In genomic region chr6:30722280-30723112, GRCh38 we compare ENCODE assay signal across 8 cellular contexts. TPM values are rescaled to one million over a fixed set of nuclear protein-coding genes. Genes with fewer than 3 reads are reported as not detected.
A peak's percentile ranks its signal among the peaks of the same experiment; 100 is the strongest.
DNase-seq lines count a peak whose midpoint lies in the region; ATAC-seq and TF ChIP-seq lines count a peak whose summit lies in the region.

No MANE protein-coding gene starts in this region.

- no peaks in the 10 kb centered on the region for H3K27me3 ChIP-seq in endocrine pancreas (ENCODE audit: control insufficient read depth, insufficient read depth, low read length)
- no peaks in the 10 kb centered on the region for H3K27me3 ChIP-seq in mesendoderm (ENCODE audit: insufficient read depth, low read length, poor library complexity)

- H4K5ac ChIP-seq in mesendoderm (ENCODE audit: low read length) = no peak overlapping the region

- H4K8ac ChIP-seq in mesendoderm (ENCODE audit: low read depth, low read length) = no peak overlapping the region

- peak overlapping the region; percentile 98 for H3K56ac ChIP-seq in mesendoderm (ENCODE audit: low read length)

- no peaks in the 10 kb centered on the region for H3K9me3 ChIP-seq in endocrine pancreas (ENCODE audit: control insufficient read depth, low read length)

- no peak overlapping the region for H3K4ac ChIP-seq in mesendoderm (ENCODE audit: low read depth, low read length)

- H3K36me3 ChIP-seq in endocrine pancreas (ENCODE audit: control insufficient read depth, insufficient read depth, low read length) = no peaks in the 10 kb centered on the region
- H3K36me3 ChIP-seq in mesendoderm (ENCODE audit: control insufficient read depth, insufficient read depth, low read length) = peaks cover 19% of the 10 kb centered on the region

- TF ChIP-seq CTCF in HFF-Myc (IDR thresholded peaks at IDR 0.05; ENCODE audit: low read depth, low read length, missing control alignments) = peak; percentile 92

- no CpG with 5 or more reads among the region's 27 CpGs for WGBS in mesendoderm (ENCODE audit: extremely low coverage, insufficient coverage, low lambda C conversion rate)

- H3K79me2 ChIP-seq in mesendoderm (ENCODE audit: control insufficient read depth, insufficient read depth, low read length) = peaks cover 37% of the 10 kb centered on the region

- H3K4me3 ChIP-seq in HFF-Myc (replicated peaks; ENCODE audit: low read depth, low read length) (peak overlapping the region; percentile 98), endocrine pancreas (ENCODE audit: control insufficient read depth, insufficient read depth, low read length) (peak overlapping the region; percentile 1), mesendoderm (ENCODE audit: low read length) (peak overlapping the region; percentile 95)

- peak overlapping the region; percentile 25 for H3K27ac ChIP-seq in mesendoderm (ENCODE audit: low read depth, low read length)

- no peaks in the 10 kb centered on the region for H3K79me1 ChIP-seq in mesendoderm (ENCODE audit: low read length)

- H2BK120ac ChIP-seq in mesendoderm (ENCODE audit: low read depth, low read length) = no peak overlapping the region

- H3K4me1 ChIP-seq in endocrine pancreas (ENCODE audit: control insufficient read depth, insufficient read depth, low read length) = no peaks in the 10 kb centered on the region
- no peaks in the 10 kb centered on the region for H3K4me1 ChIP-seq in mesendoderm (ENCODE audit: control insufficient read depth, low read depth, low read length)

- H3K18ac ChIP-seq in mesendoderm (ENCODE audit: low read length) = no peak overlapping the region

- no peak overlapping the region for H2BK15ac ChIP-seq in mesendoderm (replicated peaks; ENCODE audit: low read depth)

- H3K4me2 ChIP-seq in mesendoderm (ENCODE audit: low read length) = peak overlapping the region; percentile 78

- peak overlapping the region; percentile 19 for H3K9ac ChIP-seq in endocrine pancreas (ENCODE audit: control insufficient read depth, insufficient read depth, low read length)
- H3K9ac ChIP-seq in mesendoderm (ENCODE audit: low read length) = peak overlapping the region; percentile 99

- DNase-seq in CD1c-positive myeloid dendritic cell (ENCODE audit: extremely low spot score) (peak; percentile 91), HFF-Myc (ENCODE audit: extremely low read depth, low read depth) (no peak), NOMO-1 (lab: John Stamatoyannopoulos, UW; ENCODE audit: unreplicated experiment in 2 of 2) (peak; percentile 59 to 67), mesendoderm (peak; percentile 80)
- DNase-seq in activated CD8-positive, alpha-beta memory T cell treated with anti-CD3 and anti-CD28 coated beads, Interleukin-2, amount 50 U/mL, for 24 hours (ENCODE audit: extremely low read depth) = peak; percentile 68
- DNase-seq in stimulated activated CD8-positive, alpha-beta memory T cell treated with anti-CD3 and anti-CD28 coated beads, Interleukin-15, amount 100 ng/mL, for 4 hours (ENCODE audit: low read depth in 2 of 2) = peak; percentile 63 to 67

- no peak for ATAC-seq in GM19397 (IDR thresholded peaks at IDR 0.05; ENCODE audit: unreplicated experiment)

- H2AK5ac ChIP-seq in mesendoderm (ENCODE audit: low read length) = no peak overlapping the region

- H3K23ac ChIP-seq in mesendoderm (ENCODE audit: low read length) = no peak overlapping the region

- no peak overlapping the region for H2BK5ac ChIP-seq in mesendoderm (ENCODE audit: low read length)

RNA-seq across cellular contexts. Expression of gene TUBB, which starts 2.3 kb away (rescaled TPM):
- 1,956 TPM for polyA plus RNA-seq in mesendoderm (2013, experiment 1 of 2)
- 1,954 TPM for polyA plus RNA-seq in mesendoderm (2013, experiment 2 of 2)

RNA-seq across cellular contexts. Expression of gene MDC1, which starts 5.4 kb away (rescaled TPM):
- 30.4 TPM for polyA plus RNA-seq in mesendoderm (2013, experiment 1 of 2)
- polyA plus RNA-seq in mesendoderm (2013, experiment 2 of 2) = 29.4 TPM

RNA-seq across cellular contexts. Expression of gene FLOT1, which starts 20.0 kb away (rescaled TPM):
- 70.7 TPM for polyA plus RNA-seq in mesendoderm (2013, experiment 1 of 2)
- polyA plus RNA-seq in mesendoderm (2013, experiment 2 of 2) = 68.2 TPM

RNA-seq across cellular contexts. Expression of gene IER3, which starts 21.9 kb away (rescaled TPM):
- 285 TPM for polyA plus RNA-seq in mesendoderm (2013, experiment 1 of 2)
- 254 TPM for polyA plus RNA-seq in mesendoderm (2013, experiment 2 of 2)

RNA-seq across cellular contexts. Expression of gene NRM, which starts 31.7 kb away (rescaled TPM):
- 49.8 TPM for polyA plus RNA-seq in mesendoderm (2013, experiment 1 of 2)
- polyA plus RNA-seq in mesendoderm (2013, experiment 2 of 2) = 49.7 TPM

Comparison
In these comparisons a context has a peak if more than half of its experiments do, and no peak if none do; other contexts are left out.
1. H3K4me3 ChIP-seq: peak in every context shown above with its lines; median percentile 98 in HFF-Myc; 95 in mesendoderm; 1 in endocrine pancreas.